ENCODE assay signal across 10 cellular contexts in genomic region chr22:48489551-48490512, GRCh38.
DNase-seq lines count a peak whose midpoint lies in the region; ATAC-seq and TF ChIP-seq lines count a peak whose summit lies in the region.
"Had no signal": no experiment of that assay in that cellular context is flagged by ENCODE, and none has a peak within 500 bp of the region (broad histone marks: within the 10 kb centered on the region; RNA-seq: fewer than 3 reads in every experiment).

No MANE protein-coding gene starts in this region.

- H3K27me3 ChIP-seq in A673 (replicated peaks; ENCODE audit: insufficient read depth, low read depth, low read length, poor library complexity) = no peaks in the 10 kb centered on the region
- peaks cover 39% of the 10 kb centered on the region for H3K27me3 ChIP-seq in neuron (ENCODE audit: insufficient read depth, low read length)

- H2AFZ ChIP-seq in neuron (ENCODE audit: low read depth, low read length) = peak overlapping the region; percentile 94

- H3K9me3 ChIP-seq in A673 (ENCODE audit: low read depth, low read length, poor library complexity, severe bottlenecking) (no peaks in the 10 kb centered on the region), neuron (ENCODE audit: low read length) (no peaks in the 10 kb centered on the region)

- ATAC-seq in GM21737 (IDR thresholded peaks at IDR 0.05; ENCODE audit: unreplicated experiment) = no peak
- ATAC-seq in GM19395 (IDR thresholded peaks at IDR 0.05; ENCODE audit: unreplicated experiment) = no peak

- H3K4me1 ChIP-seq in A673 (ENCODE audit: insufficient read depth, low read length, poor library complexity, severe bottlenecking) (peaks cover 16% of the 10 kb centered on the region), neuron (ENCODE audit: insufficient read depth, low read length) (peaks cover 17% of the 10 kb centered on the region)

- TF ChIP-seq CTCF in A673 (conservative IDR thresholded peaks at IDR 0.05; ENCODE audit: low read depth, low read length) (no peak), LNCaP clone FGC (IDR thresholded peaks at IDR 0.05; ENCODE audit: control insufficient read depth, extremely low read depth, insufficient read depth) (no peak), fibroblast of villous mesenchyme (IDR thresholded peaks at IDR 0.05; ENCODE audit: insufficient read depth, low read depth, low read length) (no peak)

- intact Hi-C loops in A673 (cut with micrococcal nuclease; ENCODE audit: unreplicated experiment) = loop anchor here (5.0 kb wide), 1 partner anchor 1273 kb away; no protein-coding TSS in a partner anchor

- CTCF ChIA-PET in A673 (lab: Charles Lee) = interaction anchor here (0.6 to 0.7 kb wide), 2 partner anchors 19 to 838 kb away, joined by 3 to 10 read pairs; no protein-coding TSS in a partner anchor

- H3K4me3 ChIP-seq in A673 (ENCODE audit: low read depth, low read length, poor library complexity, severe bottlenecking) (peak overlapping the region; percentile 85), LNCaP clone FGC (ENCODE audit: low read depth, low read length) (peak overlapping the region; percentile 37), fibroblast of villous mesenchyme (ENCODE audit: low read depth, low read length) (no peak overlapping the region), neuron (ENCODE audit: low read length) (peak overlapping the region; percentile 57)

- DNase-seq in A673 (ENCODE audit: low spot score) (peak; percentile 40), LNCaP clone FGC (ENCODE audit: low read depth) (no peak), fibroblast of villous mesenchyme (ENCODE audit: low read depth) (peak; percentile 1), hepatic stellate cell (ENCODE audit: low spot score) (no peak), HPDE6-E6E7 (ENCODE audit: extremely low spot score) (no peak)
- DNase-seq: HFFc6 had no signal

- peak overlapping the region; percentile 72 for H3K27ac ChIP-seq in A673 (ENCODE audit: low read depth, low read length, poor library complexity, severe bottlenecking)
- H3K27ac ChIP-seq: KMS-11 had no signal

- POLR2A ChIA-PET in A673 (lab: Charles Lee; ENCODE audit: low non-redundant PET) = interaction anchor here (0.7 kb wide), 1 partner anchor 23 kb away, joined by 3 read pairs; no protein-coding TSS in a partner anchor

- H3K36me3 ChIP-seq in A673 (ENCODE audit: insufficient read depth, low read length, poor library complexity, severe bottlenecking) = no peaks in the 10 kb centered on the region
- H3K36me3 ChIP-seq in neuron (ENCODE audit: insufficient read depth, low read length) = no peaks in the 10 kb centered on the region

- no TSS peak for BruUV-seq in A673 (replicated peaks; lab: Mats Ljungman, UMichigan)

Comparison
In these comparisons a context has a peak if more than half of its experiments do, and no peak if none do; other contexts are left out.
1. DNase-seq: peak in A673 (single experiment) and fibroblast of villous mesenchyme (single experiment); none in LNCaP clone FGC (single experiment), hepatic stellate cell (single experiment) and HPDE6-E6E7 (single experiment).